16 cellular contexts compared by ENCODE assay signal in genomic region chr9:132319421-132320110, GRCh38. TPM values are rescaled to one million over a fixed set of nuclear protein-coding genes. Genes with fewer than 3 reads are reported as not detected.
DNase-seq lines count a peak whose midpoint lies in the region; ATAC-seq and TF ChIP-seq lines count a peak whose summit lies in the region.
"Had no signal": no experiment of that assay in that cellular context is flagged by ENCODE, and none has a peak within 500 bp of the region (broad histone marks: within the 10 kb centered on the region; RNA-seq: fewer than 3 reads in every experiment).

No MANE protein-coding gene starts in this region.

- ATAC-seq in activated CD8-positive, alpha-beta T cell treated with anti-CD3 and anti-CD28 coated beads, Interleukin-2, amount 10 ng/mL, durations not matched to agents 7 days and 5 days: no peak
- no peak for ATAC-seq in GM21390 (IDR thresholded peaks at IDR 0.05; ENCODE audit: unreplicated experiment)
- ATAC-seq: A549 had no signal

- TF ChIP-seq CTCF in hepatocyte (IDR thresholded peaks at IDR 0.05; ENCODE audit: poor library complexity): no peak
- no peak for TF ChIP-seq CTCF in retinal pigment epithelial cell (conservative IDR thresholded peaks at IDR 0.05; ENCODE audit: low read depth, low read length)
- TF ChIP-seq CTCF in GM20000 (IDR thresholded peaks at IDR 0.05; ENCODE audit: extremely low read depth, missing control alignments): no peak
- no peak for TF ChIP-seq CTCF in nephron progenitor cell (IDR thresholded peaks at IDR 0.05)

- H3K27ac Mint-ChIP-seq in activated naive CD4-positive, alpha-beta T cell treated with anti-CD3 and anti-CD28 coated beads, Interleukin-2, amount 50 U/mL, for 24 hours: peak overlapping the region; percentile 68
- H3K27ac Mint-ChIP-seq in activated CD8-positive, alpha-beta T cell treated with anti-CD3 and anti-CD28 coated beads, Interleukin-2, amount 10 ng/mL, durations not matched to agents 7 days and 5 days: peak overlapping the region; percentile 1
- H3K27ac Mint-ChIP-seq in nephron progenitor cell: no peak overlapping the region
- H3K27ac Mint-ChIP-seq: activated CD4-positive, alpha-beta memory T cell treated with anti-CD3 and anti-CD28 coated beads, Interleukin-2, amount 10 ng/mL, durations not matched to agents 7 days and 5 days had no signal

- no peak for DNase-seq in activated naive CD4-positive, alpha-beta T cell treated with anti-CD3 and anti-CD28 coated beads, Interleukin-2, amount 50 U/mL, for 16 hours
- DNase-seq in activated CD8-positive, alpha-beta T cell treated with anti-CD3 and anti-CD28 coated beads, Interleukin-2, amount 10 ng/mL, durations not matched to agents 7 days and 5 days: no peak
- DNase-seq in hepatocyte (ENCODE audit: low spot score) (no peak), retinal pigment epithelial cell (ENCODE audit: low read depth) (peak; percentile 73), GM20000 (ENCODE audit: low spot score) (no peak), nephron progenitor cell (no peak)
- DNase-seq: activated CD4-positive, alpha-beta memory T cell treated with anti-CD3 and anti-CD28 coated beads, Interleukin-2, amount 10 ng/mL, durations not matched to agents 7 days and 5 days; activated naive CD4-positive, alpha-beta T cell; dorsolateral prefrontal cortex; NCI-H2171; OCI-M1; ovary; transverse colon had no signal

- no peaks in the 10 kb centered on the region for H3K4me1 ChIP-seq in hepatocyte (ENCODE audit: insufficient read depth)
- H3K4me1 ChIP-seq: A549 had no signal

- H3K36me3 ChIP-seq in hepatocyte (replicated peaks; ENCODE audit: insufficient read depth, low read depth): no peaks in the 10 kb centered on the region
- H3K36me3 ChIP-seq: ovary had no signal

- H3K27ac ChIP-seq in hepatocyte: peak overlapping the region; percentile 8
- H3K27ac ChIP-seq: A549, dorsolateral prefrontal cortex, ovary, transverse colon had no signal

- POLR2A ChIA-PET in activated CD8-positive, alpha-beta T cell treated with anti-CD3 and anti-CD28 coated beads, Interleukin-2, amount 10 ng/mL, durations not matched to agents 7 days and 5 days (lab: Charles Lee): no interaction called here

- H3K9me3 ChIP-seq in hepatocyte (ENCODE audit: low read depth): no peaks in the 10 kb centered on the region
- H3K9me3 ChIP-seq: A549, ovary, transverse colon had no signal

- no peak overlapping the region for H2AFZ ChIP-seq in hepatocyte

- H3K27me3 ChIP-seq in hepatocyte: no peaks in the 10 kb centered on the region
- H3K27me3 ChIP-seq: dorsolateral prefrontal cortex, ovary, transverse colon had no signal

- peaks cover 13% of the 10 kb centered on the region for H4K20me1 ChIP-seq in hepatocyte (ENCODE audit: insufficient read depth, poor library complexity, severe bottlenecking)

- 56% methylated on average over 4 of the region's 4 CpGs for WGBS in hepatocyte (ENCODE audit: low lambda C conversion rate, missing lambda C conversion rate)

- H3K4me1 Mint-ChIP-seq in activated naive CD4-positive, alpha-beta T cell treated with anti-CD3 and anti-CD28 coated beads, Interleukin-2, amount 50 U/mL, for 24 hours: peaks cover 43% of the 10 kb centered on the region
- peaks cover 21% of the 10 kb centered on the region for H3K4me1 Mint-ChIP-seq in activated CD8-positive, alpha-beta T cell treated with anti-CD3 and anti-CD28 coated beads, Interleukin-2, amount 10 ng/mL, durations not matched to agents 7 days and 5 days (ENCODE audit: low read depth)
- no peaks in the 10 kb centered on the region for H3K4me1 Mint-ChIP-seq in nephron progenitor cell

- H3K9me3 Mint-ChIP-seq in activated naive CD4-positive, alpha-beta T cell treated with anti-CD3 and anti-CD28 coated beads, Interleukin-2, amount 50 U/mL, for 24 hours: no peaks in the 10 kb centered on the region
- H3K9me3 Mint-ChIP-seq in activated CD8-positive, alpha-beta T cell treated with anti-CD3 and anti-CD28 coated beads, Interleukin-2, amount 10 ng/mL, durations not matched to agents 7 days and 5 days (ENCODE audit: insufficient read depth): no peaks in the 10 kb centered on the region
- H3K9me3 Mint-ChIP-seq in nephron progenitor cell: no peaks in the 10 kb centered on the region
- H3K9me3 Mint-ChIP-seq: activated CD4-positive, alpha-beta memory T cell treated with anti-CD3 and anti-CD28 coated beads, Interleukin-2, amount 10 ng/mL, durations not matched to agents 7 days and 5 days had no signal

- H3K4me3 Mint-ChIP-seq in activated naive CD4-positive, alpha-beta T cell treated with anti-CD3 and anti-CD28 coated beads, Interleukin-2, amount 50 U/mL, for 24 hours: peak overlapping the region; percentile 3
- no peak overlapping the region for H3K4me3 Mint-ChIP-seq in activated CD8-positive, alpha-beta T cell treated with anti-CD3 and anti-CD28 coated beads, Interleukin-2, amount 10 ng/mL, durations not matched to agents 7 days and 5 days
- H3K4me3 Mint-ChIP-seq in nephron progenitor cell: no peak overlapping the region
- H3K4me3 Mint-ChIP-seq: activated CD4-positive, alpha-beta memory T cell treated with anti-CD3 and anti-CD28 coated beads, Interleukin-2, amount 10 ng/mL, durations not matched to agents 7 days and 5 days had no signal

- CTCF ChIA-PET in activated CD8-positive, alpha-beta T cell treated with anti-CD3 and anti-CD28 coated beads, Interleukin-2, amount 10 ng/mL, durations not matched to agents 7 days and 5 days (lab: Charles Lee): no interaction called here

- no peak overlapping the region for H3K4me3 ChIP-seq in hepatocyte
- H3K4me3 ChIP-seq in retinal pigment epithelial cell (ENCODE audit: low read length): peak overlapping the region; percentile 2
- H3K4me3 ChIP-seq: A549, dorsolateral prefrontal cortex, ovary, transverse colon had no signal

- H3K36me3 Mint-ChIP-seq in activated naive CD4-positive, alpha-beta T cell treated with anti-CD3 and anti-CD28 coated beads, Interleukin-2, amount 50 U/mL, for 24 hours: peaks cover 19% of the 10 kb centered on the region
- peaks cover 47% of the 10 kb centered on the region for H3K36me3 Mint-ChIP-seq in activated CD8-positive, alpha-beta T cell treated with anti-CD3 and anti-CD28 coated beads, Interleukin-2, amount 10 ng/mL, durations not matched to agents 7 days and 5 days (ENCODE audit: low read depth)
- H3K36me3 Mint-ChIP-seq in nephron progenitor cell (ENCODE audit: low read depth): peaks cover 51% of the 10 kb centered on the region

- no peaks in the 10 kb centered on the region for H3K27me3 Mint-ChIP-seq in activated naive CD4-positive, alpha-beta T cell treated with anti-CD3 and anti-CD28 coated beads, Interleukin-2, amount 50 U/mL, for 24 hours
- H3K27me3 Mint-ChIP-seq in activated CD8-positive, alpha-beta T cell treated with anti-CD3 and anti-CD28 coated beads, Interleukin-2, amount 10 ng/mL, durations not matched to agents 7 days and 5 days (ENCODE audit: low read depth): no peaks in the 10 kb centered on the region
- H3K27me3 Mint-ChIP-seq in nephron progenitor cell (ENCODE audit: low read depth, poor library complexity): no peaks in the 10 kb centered on the region
- H3K27me3 Mint-ChIP-seq: activated CD4-positive, alpha-beta memory T cell treated with anti-CD3 and anti-CD28 coated beads, Interleukin-2, amount 10 ng/mL, durations not matched to agents 7 days and 5 days had no signal

- no peaks in the 10 kb centered on the region for H3K9me2 ChIP-seq in hepatocyte (replicated peaks; ENCODE audit: insufficient read depth)

- no peak overlapping the region for H3K4me2 ChIP-seq in hepatocyte
- H3K4me2 ChIP-seq: A549 had no signal

- H3K79me2 ChIP-seq in hepatocyte: peaks cover 27% of the 10 kb centered on the region

RNA-seq across cellular contexts. Expression of gene SETX, which starts 35.2 kb away (rescaled TPM):
- total RNA-seq in activated CD8-positive, alpha-beta T cell treated with anti-CD3 and anti-CD28 coated beads, Interleukin-2, amount 10 ng/mL, durations not matched to agents 7 days and 5 days: 10 to 100 TPM; 54.2 to 58.0 TPM
- 49.5 and 61.0 TPM in 2 replicates for total RNA-seq in hepatocyte
- polyA plus RNA-seq in hepatocyte: 12.0 and 13.5 TPM in 2 replicates
